31 cellular contexts compared by ENCODE assay signal in the genomic region with DNA sequence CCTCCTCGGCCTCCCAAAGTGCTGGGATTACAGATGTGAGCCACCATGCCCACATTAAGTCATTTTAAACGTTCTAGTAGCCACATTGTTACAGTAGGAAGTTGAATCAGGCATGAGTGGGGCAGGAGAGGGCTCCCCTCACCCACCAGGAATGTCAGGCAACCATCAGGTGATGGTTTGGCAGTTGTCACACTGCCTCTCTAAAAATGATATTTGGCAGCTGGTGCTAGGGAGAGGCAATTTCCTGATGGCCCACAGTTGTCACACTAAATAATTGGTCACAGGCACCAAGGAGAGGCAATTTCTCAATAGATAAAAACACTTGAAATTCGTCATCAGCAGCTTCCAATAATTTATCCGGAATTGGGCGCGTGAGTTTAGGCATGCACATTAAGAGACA.
"Had no signal": no experiment of that assay in that cellular context is flagged by ENCODE, and none has a peak within 500 bp of the region (broad histone marks: within the 10 kb centered on the region; RNA-seq: fewer than 3 reads in every experiment).

No MANE protein-coding gene starts in this region.

- H3K4me1 ChIP-seq: adrenal gland, body of pancreas, breast epithelium, SJSA1 had no signal

- FAIRE-seq: astrocyte, TTC549 had no signal

- H3K27me3 ChIP-seq: adrenal gland, breast epithelium, MG63, SJSA1 had no signal

- H3K27ac ChIP-seq: adrenal gland, body of pancreas, breast epithelium, PC-9, SJSA1 had no signal

- ATAC-seq: activated CD8-positive, alpha-beta T cell treated with anti-CD3 and anti-CD28 coated beads for 36 hours; activated naive CD4-positive, alpha-beta T cell treated with anti-CD3 and anti-CD28 coated beads, Interleukin-2, amount 50 U/mL, for 72 hours; activated T-cell treated with anti-CD3 and anti-CD28 coated beads, Interleukin-2, amount 50 U/mL, for 72 hours; activated T-helper 17 cell treated with anti-CD3 and anti-CD28 coated beads, Interleukin-2, amount 50 U/mL, for 72 hours; body of pancreas had no signal

- DNase-seq: activated CD4-positive, alpha-beta T cell treated with anti-CD3 and anti-CD28 coated beads, Interleukin-2, amount 10 ng/mL, durations not matched to agents 24 days and 14 days; activated CD4-positive, alpha-beta T cell treated with anti-CD3 and anti-CD28 coated beads, Interleukin-2, amount 50 U/mL, for 4 hours; activated CD8-positive, alpha-beta T cell treated with anti-CD3 and anti-CD28 coated beads for 36 hours; activated gamma-delta T cell treated with Interleukin-2 at 50 U/mL for 16 hours; activated naive CD4-positive, alpha-beta T cell treated with anti-CD3 and anti-CD28 coated beads for 36 hours; activated T-cell treated with anti-CD3 and anti-CD28 coated beads, Interleukin-2, amount 50 U/mL, for 1 hour; activated T-cell treated with anti-CD3 and anti-CD28 coated beads, Interleukin-2, amount 50 U/mL, for 72 hours; adrenal gland; body of pancreas; caudate nucleus; cerebellar nuclear complex; Kasumi-1; KBM-7; MG63; NCI-H1048; NCI-H1436 treated with DMSO at 0.1 percent for 48 hours; NCI-H1694 treated with DMSO at 0.1 percent for 48 hours; NCI-H2029; NCI-H345; NCI-H524 treated with DMSO at 0.1 percent for 48 hours; PC-9; SHP77 treated with DMSO at 0.1 percent for 48 hours; SK-N-SH had no signal

- H3K36me3 Mint-ChIP-seq: activated naive CD4-positive, alpha-beta T cell treated with anti-CD3 and anti-CD28 coated beads, Interleukin-2, amount 50 U/mL, for 72 hours had no signal

- H3K36me3 ChIP-seq: adrenal gland, breast epithelium, MG63, SJSA1 had no signal

- H3K9me3 Mint-ChIP-seq: activated CD8-positive, alpha-beta T cell treated with anti-CD3 and anti-CD28 coated beads for 36 hours; activated naive CD4-positive, alpha-beta T cell treated with anti-CD3 and anti-CD28 coated beads for 36 hours; activated naive CD4-positive, alpha-beta T cell treated with anti-CD3 and anti-CD28 coated beads, Interleukin-2, amount 50 U/mL, for 72 hours; activated T-cell treated with anti-CD3 and anti-CD28 coated beads, Interleukin-2, amount 50 U/mL, for 72 hours; activated T-helper 17 cell treated with anti-CD3 and anti-CD28 coated beads, Interleukin-2, amount 50 U/mL, for 72 hours; T-helper 1 cell treated with Interleukin-12 subunit alpha and Interleukin-12 subunit beta and Interleukin-4 antibody, amounts not matched to agents 30 μg/mL and 1 μg/mL, for 36 hours; T-helper 2 cell treated with Interferon-gamma antibody and Interleukin-4, amounts not matched to agents 5 μg/mL and 100 μg/mL, for 36 hours had no signal

- H3K4me3 ChIP-seq: adrenal gland, body of pancreas, breast epithelium, MG63, PC-9, SJSA1 had no signal

- H3K27ac Mint-ChIP-seq: activated CD4-positive, alpha-beta T cell treated with anti-CD3 and anti-CD28 coated beads, Interleukin-2, amount 10 ng/mL, durations not matched to agents 24 days and 14 days; activated CD8-positive, alpha-beta T cell treated with anti-CD3 and anti-CD28 coated beads for 36 hours; activated naive CD4-positive, alpha-beta T cell treated with anti-CD3 and anti-CD28 coated beads for 36 hours; activated naive CD4-positive, alpha-beta T cell treated with anti-CD3 and anti-CD28 coated beads, Interleukin-2, amount 50 U/mL, for 72 hours; activated T-cell treated with anti-CD3 and anti-CD28 coated beads, Interleukin-2, amount 50 U/mL, for 72 hours; activated T-helper 17 cell treated with anti-CD3 and anti-CD28 coated beads, Interleukin-2, amount 50 U/mL, for 72 hours; T-helper 1 cell treated with Interleukin-12 subunit alpha and Interleukin-12 subunit beta and Interleukin-4 antibody, amounts not matched to agents 30 μg/mL and 1 μg/mL, for 36 hours; T-helper 2 cell treated with Interferon-gamma antibody and Interleukin-4, amounts not matched to agents 5 μg/mL and 100 μg/mL, for 36 hours had no signal

- H3K9me3 ChIP-seq: adrenal gland, body of pancreas, breast epithelium, MG63, SJSA1, SK-N-SH had no signal

- H3K4me3 Mint-ChIP-seq: activated CD4-positive, alpha-beta T cell treated with anti-CD3 and anti-CD28 coated beads, Interleukin-2, amount 10 ng/mL, durations not matched to agents 24 days and 14 days; activated CD8-positive, alpha-beta T cell treated with anti-CD3 and anti-CD28 coated beads for 36 hours; activated naive CD4-positive, alpha-beta T cell treated with anti-CD3 and anti-CD28 coated beads for 36 hours; activated T-cell treated with anti-CD3 and anti-CD28 coated beads, Interleukin-2, amount 50 U/mL, for 72 hours; activated T-helper 17 cell treated with anti-CD3 and anti-CD28 coated beads, Interleukin-2, amount 50 U/mL, for 72 hours; T-helper 1 cell treated with Interleukin-12 subunit alpha and Interleukin-12 subunit beta and Interleukin-4 antibody, amounts not matched to agents 30 μg/mL and 1 μg/mL, for 36 hours; T-helper 2 cell treated with Interferon-gamma antibody and Interleukin-4, amounts not matched to agents 5 μg/mL and 100 μg/mL, for 36 hours had no signal

- H3K4me1 Mint-ChIP-seq: activated CD4-positive, alpha-beta T cell treated with anti-CD3 and anti-CD28 coated beads, Interleukin-2, amount 10 ng/mL, durations not matched to agents 24 days and 14 days; activated T-helper 17 cell treated with anti-CD3 and anti-CD28 coated beads, Interleukin-2, amount 50 U/mL, for 72 hours had no signal
